Comparison of ENCODE assay signal across 14 cellular contexts in the genomic region with DNA sequence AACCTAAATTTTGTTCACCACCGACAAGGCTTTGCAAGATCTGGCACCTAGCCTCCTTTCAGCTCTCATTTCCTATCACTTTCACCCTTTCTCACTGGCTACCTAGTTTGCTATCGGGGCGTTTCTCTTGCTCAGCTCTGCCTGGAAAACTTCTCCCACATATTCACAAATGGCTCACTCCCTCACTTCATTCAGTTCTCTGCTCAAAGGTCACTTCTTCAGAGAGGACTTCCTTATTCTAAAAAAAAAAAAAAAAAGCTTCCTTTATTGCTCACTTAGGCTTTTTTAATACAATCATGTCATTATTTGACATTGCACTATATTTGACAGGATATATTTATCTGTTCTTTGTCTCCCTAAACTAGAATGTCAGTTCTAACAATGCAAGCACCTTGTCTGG. TPM values are rescaled to one million over a fixed set of nuclear protein-coding genes. Genes with fewer than 3 reads are reported as not detected.
DNase-seq lines count a peak whose midpoint lies in the region; ATAC-seq and TF ChIP-seq lines count a peak whose summit lies in the region.
"Had no signal": no experiment of that assay in that cellular context is flagged by ENCODE, and none has a peak within 500 bp of the region (broad histone marks: within the 10 kb centered on the region; RNA-seq: fewer than 3 reads in every experiment).

No MANE protein-coding gene starts in this region.

- H3K4me3 ChIP-seq in adipocyte (ENCODE audit: low read length), result peak overlapping the region; percentile 60
- H3K4me3 ChIP-seq: gastroesophageal sphincter, neural progenitor cell had no signal

- DNase-seq in Daoy (ENCODE audit: low read depth) (peak; percentile 11), NOMO-1 treated with DMSO at 0.1 percent for 48 hours (lab: John Stamatoyannopoulos, UW; ENCODE audit: unreplicated experiment) (peak; percentile 24), adipocyte (ENCODE audit: low read depth) (no peak), neural crest cell (ENCODE audit: low read depth, low spot score) (no peak), NCI-H510A treated with DMSO at 0.1 percent for 48 hours (lab: John Stamatoyannopoulos, UW) (no peak)
- DNase-seq: activated CD8-positive, alpha-beta T cell treated with anti-CD3 and anti-CD28 coated beads, Interleukin-2, amount 10 ng/mL, durations not matched to agents 7 days and 5 days; CD4-positive, CD25-positive, alpha-beta regulatory T cell; NCI-H1105; NCI-H2171 had no signal

- H3K27me3 Mint-ChIP-seq in neural crest cell (ENCODE audit: low read depth), result peaks cover 9% of the 10 kb centered on the region

- H3K27me3 ChIP-seq in adipocyte (replicated peaks; ENCODE audit: control insufficient read depth, insufficient read depth, low read length), result no peaks in the 10 kb centered on the region
- H3K27me3 ChIP-seq: gastroesophageal sphincter had no signal

- H3K4me1 ChIP-seq in adipocyte (ENCODE audit: control insufficient read depth, insufficient read depth, low read length), result peaks cover 22% of the 10 kb centered on the region

- ATAC-seq in GM18511 (IDR thresholded peaks at IDR 0.05; ENCODE audit: unreplicated experiment) (no peak), HG02970 (IDR thresholded peaks at IDR 0.05; ENCODE audit: low FRiP score, unreplicated experiment) (no peak)
- ATAC-seq: activated CD8-positive, alpha-beta T cell treated with anti-CD3 and anti-CD28 coated beads, Interleukin-2, amount 10 ng/mL, durations not matched to agents 7 days and 5 days; gastroesophageal sphincter; SK-N-SH treated with all-trans-retinoic acid at 6 μM for 48 hours had no signal

- H3K9me3 ChIP-seq in adipocyte (ENCODE audit: control insufficient read depth, low read length), result no peaks in the 10 kb centered on the region
- H3K9me3 ChIP-seq: gastroesophageal sphincter had no signal

- H3K36me3 ChIP-seq in adipocyte (ENCODE audit: control insufficient read depth, insufficient read depth, low read length, severe bottlenecking), result no peaks in the 10 kb centered on the region
- H3K36me3 ChIP-seq: gastroesophageal sphincter, neural progenitor cell had no signal

- TF ChIP-seq CTCF in neural crest cell (conservative IDR thresholded peaks at IDR 0.05), result no peak

- H3K9me3 Mint-ChIP-seq in neural crest cell, result no peaks in the 10 kb centered on the region

- H3K36me3 Mint-ChIP-seq in neural crest cell (ENCODE audit: low read depth), result peaks cover 3% of the 10 kb centered on the region
- H3K36me3 Mint-ChIP-seq: CD4-positive, CD25-positive, alpha-beta regulatory T cell had no signal

- peak overlapping the region; percentile 50 for H3K9ac ChIP-seq in adipocyte (ENCODE audit: low read length)
- H3K9ac ChIP-seq: neural progenitor cell had no signal

- no peak overlapping the region for H3K27ac Mint-ChIP-seq in neural crest cell (ENCODE audit: unreplicated experiment)
- H3K27ac Mint-ChIP-seq: activated CD8-positive, alpha-beta T cell treated with anti-CD3 and anti-CD28 coated beads, Interleukin-2, amount 10 ng/mL, durations not matched to agents 7 days and 5 days; CD4-positive, CD25-positive, alpha-beta regulatory T cell; neural progenitor cell had no signal

- peaks cover 25% of the 10 kb centered on the region for H3K4me1 Mint-ChIP-seq in neural crest cell

- peak overlapping the region; percentile 31 for H3K4me3 Mint-ChIP-seq in neural crest cell
- H3K4me3 Mint-ChIP-seq: activated CD8-positive, alpha-beta T cell treated with anti-CD3 and anti-CD28 coated beads, Interleukin-2, amount 10 ng/mL, durations not matched to agents 7 days and 5 days; neural progenitor cell had no signal

RNA-seq across cellular contexts. Expression of gene SLC25A46, which starts 2.0 kb away (rescaled TPM):
- total RNA-seq in Daoy (2014; rRNA removed; shearing (Covaris generic)), result 86.3 and 90.3 TPM in 2 replicates
- total RNA-seq in neural crest cell, result 34.2 TPM in 2 replicates

RNA-seq across cellular contexts. Expression of gene TMEM232, which starts 10.3 kb away (rescaled TPM):
- total RNA-seq in Daoy (2014; rRNA removed; shearing (Covaris generic)), result not detected in 2 replicates
- total RNA-seq in neural crest cell, result 3.0 and 6.1 TPM in 2 replicates

Comparison
In these comparisons a context has a peak if more than half of its experiments do, and no peak if none do; other contexts are left out.
1. DNase-seq: peak in Daoy (single experiment) and NOMO-1 treated with DMSO at 0.1 percent for 48 hours (single experiment); none in adipocyte (single experiment), neural crest cell (single experiment) and NCI-H510A treated with DMSO at 0.1 percent for 48 hours (single experiment).